ENCODE assay signal across 9 cellular contexts in genomic region chr7:48108959-48109847, GRCh38. TPM values are rescaled to one million over a fixed set of nuclear protein-coding genes. Genes with fewer than 3 reads are reported as not detected.
DNase-seq lines count a peak whose midpoint lies in the region; ATAC-seq and TF ChIP-seq lines count a peak whose summit lies in the region.
"Had no signal": no experiment of that assay in that cellular context is flagged by ENCODE, and none has a peak within 500 bp of the region (broad histone marks: within the 10 kb centered on the region; RNA-seq: fewer than 3 reads in every experiment).

No MANE protein-coding gene starts in this region.

- no peaks in the 10 kb centered on the region for H3K27me3 Mint-ChIP-seq in stimulated activated naive CD8-positive, alpha-beta T cell treated with anti-CD3 and anti-CD28 coated beads, Interleukin-15, amount 100 ng/mL, for 72 hours
- peaks cover 16% of the 10 kb centered on the region for H3K27me3 Mint-ChIP-seq in endothelial cell (ENCODE audit: unreplicated experiment)
- H3K27me3 Mint-ChIP-seq: activated naive CD8-positive, alpha-beta T cell had no signal

- no peak for DNase-seq in stimulated activated naive CD8-positive, alpha-beta T cell treated with anti-CD3 and anti-CD28 coated beads, Interleukin-15, amount 100 ng/mL, for 72 hours
- DNase-seq in stimulated activated naive CD8-positive, alpha-beta T cell treated with anti-CD3 and anti-CD28 coated beads, Interleukin-15, Interleukin-2, amounts not matched to agents 100 U/mL and 50 U/mL, for 24 hours = no peak
- peak; percentile 55 for DNase-seq in SK-MEL-5 (ENCODE audit: low read depth, low spot score)
- DNase-seq in endothelial cell (ENCODE audit: low spot score) = no peak
- DNase-seq in CD1c-positive myeloid dendritic cell (ENCODE audit: extremely low spot score) = no peak
- DNase-seq in DMS114 treated with DMSO at 0.1 percent for 48 hours (lab: John Stamatoyannopoulos, UW; ENCODE audit: unreplicated experiment) = no peak
- no peak for DNase-seq in DMS53 (lab: John Stamatoyannopoulos, UW)
- DNase-seq: DMS79 had no signal

- in situ Hi-C loops in SK-MEL-5 (cut with HindIII; ENCODE audit: low pct_unique_long_range_greater_than_20kb, low sequenced_read_pairs) = no loop called here

- no peak for TF ChIP-seq CTCF in endothelial cell (IDR thresholded peaks at IDR 0.05; ENCODE audit: unreplicated experiment)

- peak overlapping the region in 1 of 2 donors; percentile 83 for H3K27ac Mint-ChIP-seq in stimulated activated naive CD8-positive, alpha-beta T cell treated with anti-CD3 and anti-CD28 coated beads, Interleukin-15, amount 100 ng/mL, for 72 hours
- H3K27ac Mint-ChIP-seq in endothelial cell (ENCODE audit: unreplicated experiment) = peak overlapping the region; percentile 11

- H3K4me1 Mint-ChIP-seq in stimulated activated naive CD8-positive, alpha-beta T cell treated with anti-CD3 and anti-CD28 coated beads, Interleukin-15, amount 100 ng/mL, for 72 hours = peaks cover 19% of the 10 kb centered on the region
- peaks cover 3% of the 10 kb centered on the region for H3K4me1 Mint-ChIP-seq in endothelial cell (ENCODE audit: unreplicated experiment)

- H3K9me3 Mint-ChIP-seq in stimulated activated naive CD8-positive, alpha-beta T cell treated with anti-CD3 and anti-CD28 coated beads, Interleukin-15, amount 100 ng/mL, for 72 hours = no peaks in the 10 kb centered on the region
- H3K9me3 Mint-ChIP-seq in endothelial cell (ENCODE audit: unreplicated experiment) = no peaks in the 10 kb centered on the region

- no peak overlapping the region for H3K4me3 Mint-ChIP-seq in stimulated activated naive CD8-positive, alpha-beta T cell treated with anti-CD3 and anti-CD28 coated beads, Interleukin-15, amount 100 ng/mL, for 72 hours
- H3K4me3 Mint-ChIP-seq in endothelial cell (ENCODE audit: unreplicated experiment) = peak overlapping the region; percentile 54
- H3K4me3 Mint-ChIP-seq: activated naive CD8-positive, alpha-beta T cell had no signal

- ATAC-seq in stimulated activated naive CD8-positive, alpha-beta T cell treated with anti-CD3 and anti-CD28 coated beads, Interleukin-15, amount 100 ng/mL, for 72 hours = peak; percentile 16
- no peak for ATAC-seq in stimulated activated naive CD8-positive, alpha-beta T cell treated with anti-CD3 and anti-CD28 coated beads, Interleukin-15, Interleukin-2, amounts not matched to agents 100 U/mL and 50 U/mL, for 24 hours

- peaks cover 37% of the 10 kb centered on the region for H3K36me3 Mint-ChIP-seq in endothelial cell (ENCODE audit: low read depth, unreplicated experiment)

RNA-seq across cellular contexts. Expression of gene UPP1, which starts 20.1 kb away (rescaled TPM):
- 140 and 162 TPM in 2 replicates for total RNA-seq in SK-MEL-5 (2014; rRNA removed; shearing (Covaris generic))
- 332 and 400 TPM in 2 replicates for polyA plus RNA-seq in SK-MEL-5 (2015; cell fraction: cytosol; rRNA removed)
- 1,097 and 1,145 TPM in 2 replicates for polyA plus RNA-seq in SK-MEL-5 (2015; cell fraction: nucleus; rRNA removed)
- 77.4 TPM for total RNA-seq in endothelial cell (ENCODE audit: unreplicated experiment)
